In genomic region chr12:49251357-49251756, GRCh38 we compare ENCODE assay signal across 38 cellular contexts. TPM values are rescaled to one million over a fixed set of nuclear protein-coding genes. Genes with fewer than 3 reads are reported as not detected.
"Had no signal": no experiment of that assay in that cellular context is flagged by ENCODE, and none has a peak within 500 bp of the region (broad histone marks: within the 10 kb centered on the region; RNA-seq: fewer than 3 reads in every experiment).

No MANE protein-coding gene starts in this region.

- H3K36me3 ChIP-seq: adrenal gland, esophagus muscularis mucosa, gastroesophageal sphincter, heart right ventricle had no signal

- DNase-seq: activated B cell treated with CpG ODN at 0.5 μM for 24 hours; activated CD4-positive, alpha-beta memory T cell treated with anti-CD3 and anti-CD28 coated beads for 36 hours; activated CD4-positive, alpha-beta T cell treated with anti-CD3 and anti-CD28 coated beads, Interleukin-2, amount 10 ng/mL, durations not matched to agents 24 days and 14 days; activated CD8-positive, alpha-beta memory T cell treated with anti-CD3 and anti-CD28 coated beads, Interleukin-2, amount 10 ng/mL, durations not matched to agents 7 days and 5 days; activated CD8-positive, alpha-beta memory T cell treated with anti-CD3 and anti-CD28 coated beads, Interleukin-2, amount 50 U/mL, for 4 hours; activated CD8-positive, alpha-beta T cell treated with anti-CD3 and anti-CD28 coated beads, Interleukin-2, amount 10 ng/mL, durations not matched to agents 7 days and 5 days; activated effector memory CD4-positive, alpha-beta T cell treated with anti-CD3 and anti-CD28 coated beads, Interleukin-2, amount 50 U/mL, for 16 hours; activated naive CD4-positive, alpha-beta T cell treated with anti-CD3 and anti-CD28 coated beads for 36 hours; activated naive CD8-positive, alpha-beta T cell treated with anti-CD3 and anti-CD28 coated beads for 36 hours; activated naive CD8-positive, alpha-beta T cell treated with anti-CD3 and anti-CD28 coated beads, Interleukin-2, amount 50 U/mL, for 24 hours; activated T-cell treated with anti-CD3 and anti-CD28 coated beads, Interleukin-2, amount 50 U/mL, for 1 hour; activated T-cell treated with anti-CD3 and anti-CD28 coated beads, Interleukin-2, amount 50 U/mL, for 48 hours; adrenal gland; amygdala; aorta; body of pancreas; caudate nucleus; cortex of kidney; dermis blood vessel endothelial cell; effector CD4-positive, alpha-beta T cell; effector memory CD8-positive, alpha-beta T cell; erythroblast; foreskin melanocyte; heart right ventricle; T-helper 2 cell had no signal

- H3K27me3 ChIP-seq: adrenal gland, body of pancreas, esophagus muscularis mucosa, gastroesophageal sphincter, heart right ventricle had no signal

- H3K9me3 ChIP-seq: adrenal gland, body of pancreas, esophagus muscularis mucosa, gastroesophageal sphincter, heart right ventricle had no signal

- H3K4me1 ChIP-seq: body of pancreas, esophagus muscularis mucosa, gastroesophageal sphincter had no signal

- H3K27ac ChIP-seq: adrenal gland, body of pancreas, esophagus muscularis mucosa, gastroesophageal sphincter, heart right ventricle, VCaP had no signal

- ATAC-seq: activated CD4-positive, CD25-positive, alpha-beta regulatory T cell treated with anti-CD3 and anti-CD28 coated beads, Interleukin-2, amount 50 U/mL, for 24 hours; activated CD8-positive, alpha-beta memory T cell treated with anti-CD3 and anti-CD28 coated beads, Interleukin-2, amount 10 ng/mL, durations not matched to agents 7 days and 5 days; activated CD8-positive, alpha-beta T cell treated with anti-CD3 and anti-CD28 coated beads, Interleukin-2, amount 10 ng/mL, durations not matched to agents 7 days and 5 days; activated naive CD8-positive, alpha-beta T cell treated with anti-CD3 and anti-CD28 coated beads, Interleukin-2, amount 50 U/mL, for 24 hours; body of pancreas; effector memory CD8-positive, alpha-beta T cell; gastroesophageal sphincter; heart right ventricle had no signal

- FAIRE-seq: colon, TTC549 had no signal

- H3K4me3 ChIP-seq: adrenal gland, body of pancreas, esophagus muscularis mucosa, gastroesophageal sphincter, heart right ventricle had no signal

RNA-seq across cellular contexts. Expression of gene PRPH, which starts 43.6 kb away (rescaled TPM):
- total RNA-seq: activated B cell treated with CpG ODN at 0.5 μM for 24 hours; activated CD4-positive, alpha-beta memory T cell treated with anti-CD3 and anti-CD28 coated beads for 36 hours; activated CD8-positive, alpha-beta memory T cell treated with anti-CD3 and anti-CD28 coated beads for 36 hours; activated CD8-positive, alpha-beta T cell treated with anti-CD3 and anti-CD28 coated beads, Interleukin-2, amount 10 ng/mL, durations not matched to agents 7 days and 5 days; activated naive CD4-positive, alpha-beta T cell treated with anti-CD3 and anti-CD28 coated beads for 36 hours; activated naive CD8-positive, alpha-beta T cell treated with anti-CD3 and anti-CD28 coated beads for 36 hours; activated T-helper 1 cell treated with anti-CD3 and anti-CD28 coated beads, Interleukin-12 subunit alpha, Interleukin-12 subunit beta, Interleukin-2, Interleukin-4 antibody, amounts not matched to agents 30 ng/mL and 10 ng/mL and 1 ng/mL, durations not matched to agents 14 hours and 24 hours and 36 hours; activated T-helper 2 cell treated with anti-CD3 and anti-CD28 coated beads, Interferon-gamma antibody, Interleukin-2, Interleukin-4, amounts not matched to agents 10 μg/mL and 5 μg/mL and 100 μg/mL, durations not matched to agents 14 hours and 24 hours and 36 hours; chondrocyte; dermis blood vessel endothelial cell; fibroblast of villous mesenchyme; glomerular endothelial cell; T-helper 1 cell treated with Interleukin-12 subunit alpha and Interleukin-12 subunit beta and Interleukin-4 antibody, amounts not matched to agents 30 ng/mL and 1 ng/mL, for 36 hours had no signal
